Comparison of ENCODE assay signal across 8 cellular contexts in genomic region chr1:172638885-172639831, GRCh38. TPM values are rescaled to one million over a fixed set of nuclear protein-coding genes. Genes with fewer than 3 reads are reported as not detected.
A peak's percentile ranks its signal among the peaks of the same experiment; 100 is the strongest.
DNase-seq lines count a peak whose midpoint lies in the region; ATAC-seq, FAIRE-seq and TF ChIP-seq lines count a peak whose summit lies in the region.

No MANE protein-coding gene starts in this region.

- DNase-seq in GM12865 (ENCODE audit: low read depth) (peak; percentile 79), T-helper 22 cell (ENCODE audit: low read depth) (peak; percentile 47), GM12878 (ENCODE audit: low read depth, low spot score) (peak; percentile 19), globus pallidus (ENCODE audit: low spot score) (no peak), cerebellum (ENCODE audit: low spot score) (no peak), DMS114 treated with DMSO at 0.1 percent for 48 hours (lab: John Stamatoyannopoulos, UW; ENCODE audit: unreplicated experiment) (no peak)

- H3K9ac ChIP-seq in GM12878 (ENCODE audit: control insufficient read depth, insufficient read depth, low read length): no peak overlapping the region

- no peaks in the 10 kb centered on the region for H3K79me2 ChIP-seq in GM12878 (ENCODE audit: control insufficient read depth, insufficient read depth, low read length)

- H3K4me2 ChIP-seq in GM12878 (ENCODE audit: control insufficient read depth, insufficient read depth): peak overlapping the region; percentile 80

- H2AFZ ChIP-seq in GM12878 (ENCODE audit: control insufficient read depth, low read depth, low read length): no peak overlapping the region; the same call in 1 of the 2 replicates

- TF ChIP-seq CTCF in GM12865 (IDR thresholded peaks at IDR 0.05; ENCODE audit: insufficient read depth, low read depth, low read length, missing control alignments) (no peak), GM12878 (IDR thresholded peaks at IDR 0.05 in 2 of 3, conservative IDR thresholded peaks at IDR 0.05 in 1 of 3; ENCODE audit: control insufficient read depth in 2 of 3, extremely low read depth in 1 of 3, insufficient read depth in 1 of 3, low read depth in 3 of 3, low read length in 3 of 3) (no peak)

- ATAC-seq in HG02970 (IDR thresholded peaks at IDR 0.05; ENCODE audit: low FRiP score, unreplicated experiment): peak; percentile 45
- ATAC-seq in GM12878: peak; percentile 89

- no peak overlapping the region for H3K4me3 ChIP-seq in GM12865 (ENCODE audit: low read depth, low read length)
- no peak overlapping the region; the same call in 1 of the 2 replicates for H3K4me3 ChIP-seq in GM12878
- no peak overlapping the region for H3K4me3 ChIP-seq in skin epidermis

- peaks cover 0 to 5% of the 10 kb centered on the region in 2 experiments; a peak in 2 of 4 replicates for H3K27me3 ChIP-seq in GM12878 (replicated peaks in 1 of 2; ENCODE audit: control insufficient read depth in 2 of 2, insufficient read depth in 2 of 2, low read length in 1 of 2)

- H3K27ac ChIP-seq in GM12878 (ENCODE audit: control insufficient read depth, insufficient read depth): no peak overlapping the region
- peak overlapping the region in 14 of 21 experiments; percentile 19 to 88 (median 72) for H3K27ac ChIP-seq in skin epidermis

- peaks cover 31% of the 10 kb centered on the region for H3K4me1 ChIP-seq in GM12878 (ENCODE audit: control insufficient read depth, insufficient read depth, low read length)

- in situ Hi-C loops in GM12878 (cut with MboI): no loop called here

- TF ChIP-seq EP300 in GM12878 (IDR thresholded peaks at IDR 0.05; ENCODE audit: borderline replicate concordance in 1 of 2, control insufficient read depth in 1 of 2, low read depth in 2 of 2, low read length in 2 of 2): no peak

- no peaks in the 10 kb centered on the region for H3K9me3 ChIP-seq in GM12878 (replicated peaks; ENCODE audit: control insufficient read depth, insufficient read depth, low read length)

- no peaks in the 10 kb centered on the region for H4K20me1 ChIP-seq in GM12878 (ENCODE audit: control insufficient read depth, insufficient read depth)

- TF ChIP-seq POLR2A in GM12878 (IDR thresholded peaks at IDR 0.05; ENCODE audit: low read depth, low read length): no peak

- intact Hi-C loops in GM12878 (cut with micrococcal nuclease; ENCODE audit: unreplicated experiment): no loop called here

- SMC1A ChIA-PET in GM12878 (lab: Charles Lee; ENCODE audit: uncharacterized antibody, unreplicated experiment): interaction anchor here (0.9 to 1.4 kb wide), 7 partner anchors 9 to 80 kb away, joined by 3 to 6 read pairs (median 3); partner anchors contain the start of gene FASLG

- WGBS in GM12878 (ENCODE audit: insufficient coverage, insufficient replicate concordance, low lambda C conversion rate, missing lambda C conversion rate): 0% methylated on average over 9 of the region's 9 CpGs

- RAD21 ChIA-PET in GM12878 (lab: Charles Lee; ENCODE audit: unreplicated experiment): interaction anchor here (0.6 kb wide), 1 partner anchor 23 kb away, joined by 3 read pairs; no protein-coding TSS in a partner anchor

- CTCF ChIA-PET in GM12878 (lab: Yijun Ruan, JAX): interaction anchor here (0.7 to 2.2 kb wide), 5 partner anchors 20 to 80 kb away, joined by 3 to 4 read pairs (median 4); no protein-coding TSS in a partner anchor

- no TSS peak for BruUV-seq in GM12878 (replicated peaks; lab: Mats Ljungman, UMichigan)

- FAIRE-seq in GM12878 (lab: Jason Lieb, UNC): peak; percentile 96

- TF ChIP-seq RAD21 in GM12878 (IDR thresholded peaks at IDR 0.05; ENCODE audit: insufficient read depth, low read depth, low read length): no peak

- H3K36me3 ChIP-seq in GM12878 (ENCODE audit: control insufficient read depth in 2 of 2, insufficient read depth in 2 of 2, low read length in 1 of 2): no peaks in the 10 kb centered on the region

- POLR2A ChIA-PET in GM12878 (lab: Charles Lee): no interaction called here

TF ChIP-seq in GM12878, 131 proteins besides CTCF, POLR2A, EP300 and RAD21 (continues in another document):
- TF ChIP-seq RBBP5 (conservative IDR thresholded peaks at IDR 0.05) (no peak), NFIC (IDR thresholded peaks at IDR 0.05; ENCODE audit: low read depth, low read length) (0 out of 2 replicates have a peak, but pooled peaks have one; percentile 37), POLR2AphosphoS5 (IDR thresholded peaks at IDR 0.05; ENCODE audit: low read length) (no peak), BRCA1 (IDR thresholded peaks at IDR 0.05; ENCODE audit: low read depth, low read length) (no peak), BHLHE40 (IDR thresholded peaks at IDR 0.05; ENCODE audit: borderline replicate concordance in 1 of 2, low read depth in 2 of 2, low read length in 1 of 2) (peak; percentile 13 to 31; a peak in 1 of 4 replicates), POU2F2 (IDR thresholded peaks at IDR 0.05; ENCODE audit: borderline replicate concordance, low read depth, low read length) (peak; percentile 89; the same call in 2 of the 3 replicates), IKZF1 (conservative IDR thresholded peaks at IDR 0.05) (no peak; the same call in 1 of the 2 replicates), CBX3 (IDR thresholded peaks at IDR 0.05; ENCODE audit: borderline replicate concordance, low read depth) (no peak), HCFC1 (IDR thresholded peaks at IDR 0.05; ENCODE audit: low read length) (no peak), IKZF2 (IDR thresholded peaks at IDR 0.05) (peak in 1 of 2 experiments; percentile 31; a peak in 1 of 4 replicates), ZBTB40 (IDR thresholded peaks at IDR 0.05; ENCODE audit: borderline replicate concordance) (no peak), TCF7 (IDR thresholded peaks at IDR 0.05; ENCODE audit: borderline replicate concordance) (no peak), DPF2 (IDR thresholded peaks at IDR 0.05) (0 out of 2 replicates have a peak, but pooled peaks have one; percentile 13), NFYA (IDR thresholded peaks at IDR 0.05; ENCODE audit: borderline replicate concordance, low read depth, low read length) (no peak), TAF1 (IDR thresholded peaks at IDR 0.05; ENCODE audit: borderline replicate concordance, low read depth, low read length) (no peak), MYB (IDR thresholded peaks at IDR 0.05; ENCODE audit: borderline replicate concordance, low read depth, low read length) (no peak), GABPA (IDR thresholded peaks at IDR 0.05; ENCODE audit: low read depth) (no peak), BCL11A (IDR thresholded peaks at IDR 0.05; ENCODE audit: low read depth, low read length) (peak; percentile 33; the same call in 1 of the 2 replicates), CBFB (IDR thresholded peaks at IDR 0.05; ENCODE audit: low read depth) (peak; percentile 66), RUNX3 (IDR thresholded peaks at IDR 0.05; ENCODE audit: low read length) (peak; percentile 92), JUNB (IDR thresholded peaks at IDR 0.05) (peak; percentile 36), IRF4 (IDR thresholded peaks at IDR 0.05; ENCODE audit: low read depth, low read length) (peak; percentile 63; the same call in 1 of the 2 replicates)

RNA-seq across cellular contexts. Expression of gene FASLG, which starts 19.7 kb away (rescaled TPM):
- total RNA-seq in GM12878 (2013; cell fraction: nucleolus; rRNA removed): 0.34 TPM in 1 of 2 replicates, not detected in the other
- 0.06 and 0.11 TPM in 2 replicates for total RNA-seq in GM12878 (2014; rRNA removed)
- 0.09 TPM in 1 of 2 replicates, not detected in the other for total RNA-seq in GM12878 (2014; rRNA removed; fragmentation: Illumina TruSeq; extraction: Trizol)
- total RNA-seq in GM12878 (2021): 0.10 and 0.21 TPM in 2 replicates
- polyA plus RNA-seq in GM12878 (2011; ENCODE audit: low read depth): not detected
- 4.0 TPM in 2 replicates for polyA plus RNA-seq in GM12878 (2011; rRNA removed)
- 2.1 and 2.6 TPM in 2 replicates for polyA plus RNA-seq in GM12878 (2011; cell fraction: cytosol; rRNA removed)
- polyA plus RNA-seq in GM12878 (2011; cell fraction: nucleus; rRNA removed): 3.5 TPM in 2 replicates
- not detected in 2 replicates for polyA plus RNA-seq in GM12878 (2012)
- polyA plus RNA-seq in GM12878 (2014; fragmentation: Illumina TruSeq; extraction: Trizol): 0.19 and 0.24 TPM in 2 replicates
- under 1 TPM; 0.05 to 0.08 TPM for polyA plus RNA-seq in GM12878 (2014; fragmentation: Nextera tagmentation; extraction: Ambion mirVana)
- polyA plus RNA-seq in GM12878 (2014; rRNA removed): 0.11 and 0.32 TPM in 2 replicates
- polyA plus RNA-seq in GM12878 (2016; fragmentation: Nextera tagmentation; extraction: Ambion mirVana): under 1 TPM in 1 of 2 experiments, not detected in 1; 0.08 TPM
- polyA minus RNA-seq in GM12878 (2011; rRNA and poly(A)+ RNA removed): 2.8 and 3.3 TPM in 2 replicates
- polyA minus RNA-seq in GM12878 (2011; cell fraction: cytosol; rRNA and poly(A)+ RNA removed): 1.2 TPM in 1 of 2 replicates, not detected in the other
- 3.5 and 5.0 TPM in 2 replicates for polyA minus RNA-seq in GM12878 (2011; cell fraction: nucleus; rRNA and poly(A)+ RNA removed)
- not detected for total RNA-seq in cerebellum

Comparison
In these comparisons a context has a peak if more than half of its experiments do, and no peak if none do; other contexts are left out.
1. DNase-seq: peak in GM12865 (single experiment), T-helper 22 cell (single experiment) and GM12878 (single experiment); none in globus pallidus (single experiment), cerebellum (single experiment) and DMS114 treated with DMSO at 0.1 percent for 48 hours (single experiment).